In genomic region chr4:32472918-32473317, GRCh38 we compare ENCODE assay signal across 19 cellular contexts.
DNase-seq lines count a peak whose midpoint lies in the region; ATAC-seq, FAIRE-seq and TF ChIP-seq lines count a peak whose summit lies in the region.
"Had no signal": no experiment of that assay in that cellular context is flagged by ENCODE, and none has a peak within 500 bp of the region (broad histone marks: within the 10 kb centered on the region; RNA-seq: fewer than 3 reads in every experiment).

No MANE protein-coding gene starts in this region.

- peak; percentile 7 for DNase-seq in ELR (ENCODE audit: low read depth)
- DNase-seq in M059J (ENCODE audit: low read depth), result peak; percentile 1
- peak; percentile 13 for DNase-seq in bronchial epithelial cell (ENCODE audit: low read depth)
- DNase-seq in kidney epithelial cell (ENCODE audit: low read depth), result peak; percentile 4
- DNase-seq in midbrain (lab: John Stamatoyannopoulos, UW), result no peak
- DNase-seq in activated naive CD4-positive, alpha-beta T cell treated with Interleukin-2 at 50 U/mL for 16 hours, result no peak
- DNase-seq in HepG2 (ENCODE audit: low spot score), result no peak
- DNase-seq: DMS 273 treated with DMSO at 0.1 percent for 48 hours, GF-D8, HCEC 1CT, IMR-90, Karpas-422, MM.1S, NCI-H1092 treated with DMSO at 0.1 percent for 48 hours, NCI-H2029 treated with DMSO at 0.1 percent for 48 hours, NCI-H446 treated with DMSO at 0.1 percent for 48 hours, Peyer's patch, Right ventricle myocardium superior had no signal

- in situ Hi-C loops in HepG2 (cut with HindIII; ENCODE audit: extremely low pct_ligation_motif_present, low pct_unique_long_range_greater_than_20kb), result no loop called here

- no peak overlapping the region for H3K27ac ChIP-seq in HepG2 (ENCODE audit: extremely low read length, insufficient read depth, low read length)
- H3K27ac ChIP-seq: Peyer's patch had no signal

- TF ChIP-seq RAD21 in HepG2 (CRISPR knock-in tag; IDR thresholded peaks at IDR 0.05), result no peak

- H3K27me3 ChIP-seq in bronchial epithelial cell (ENCODE audit: control insufficient read depth, insufficient read depth, low read length), result no peaks in the 10 kb centered on the region
- H3K27me3 ChIP-seq in kidney epithelial cell (ENCODE audit: control insufficient read depth, insufficient read depth, low read length), result no peaks in the 10 kb centered on the region
- H3K27me3 ChIP-seq in HepG2 (ENCODE audit: control insufficient read depth in 1 of 2, insufficient read depth in 2 of 2, low read length in 2 of 2), result no peaks in the 10 kb centered on the region
- H3K27me3 ChIP-seq: Peyer's patch had no signal

- FAIRE-seq in bronchial epithelial cell (lab: Jason Lieb, UNC) (no peak), HepG2 (lab: Jason Lieb, UNC) (no peak)

- WGBS in HepG2 (ENCODE audit: low lambda C conversion rate), result 6% methylated on average over 2 of the region's 2 CpGs

- TF ChIP-seq POLR2A in HepG2 (IDR thresholded peaks at IDR 0.05; ENCODE audit: insufficient read depth in 1 of 2, low read depth in 2 of 2, low read length in 2 of 2), result no peak

- no TSS peak for BruUV-seq in HepG2 (replicated peaks; lab: Mats Ljungman, UMichigan)

- H3K36me3 ChIP-seq in bronchial epithelial cell (ENCODE audit: control insufficient read depth, insufficient read depth, low read length) (no peaks in the 10 kb centered on the region), kidney epithelial cell (ENCODE audit: control insufficient read depth, insufficient read depth, low read length) (no peaks in the 10 kb centered on the region), HepG2 (replicated peaks in 1 of 2; ENCODE audit: control insufficient read depth in 1 of 2, insufficient read depth in 2 of 2, low read length in 2 of 2) (no peaks in the 10 kb centered on the region)
- H3K36me3 ChIP-seq: Peyer's patch had no signal

- CTCF ChIA-PET in HepG2 (lab: Yijun Ruan, JAX; ENCODE audit: low intra/inter-chr PET ratio, low total read pairs), result no interaction called here

- no peak overlapping the region for H2AFZ ChIP-seq in HepG2 (ENCODE audit: low read length)

- no peak overlapping the region for H3K9ac ChIP-seq in HepG2 (ENCODE audit: insufficient read depth, low read depth, low read length)

- POLR2A ChIA-PET in HepG2 (lab: Yijun Ruan, JAX), result no interaction called here

- no peak for ATAC-seq in GM18858 (IDR thresholded peaks at IDR 0.05; ENCODE audit: unreplicated experiment)
- no peak for ATAC-seq in HepG2

- TF ChIP-seq EP300 in HepG2 (IDR thresholded peaks at IDR 0.05; ENCODE audit: low read depth in 2 of 2, low read length in 2 of 2), result no peak
- no peak for TF ChIP-seq EP300 in HepG2 (CRISPR knock-in tag; IDR thresholded peaks at IDR 0.05; ENCODE audit: borderline replicate concordance)

- H3K4me3 ChIP-seq in bronchial epithelial cell (ENCODE audit: low read depth, low read length) (no peak overlapping the region), kidney epithelial cell (ENCODE audit: low read depth, low read length) (no peak overlapping the region), HepG2 (replicated peaks in 1 of 3; ENCODE audit: insufficient read depth in 1 of 3, low read depth in 2 of 3, low read length in 3 of 3) (no peak overlapping the region)
- H3K4me3 ChIP-seq: Peyer's patch had no signal

- intact Hi-C loops in HepG2 (cut with micrococcal nuclease; ENCODE audit: unreplicated experiment), result no loop called here

- H3K79me2 ChIP-seq in HepG2 (ENCODE audit: insufficient read depth, low read length), result no peaks in the 10 kb centered on the region

- H4K20me1 ChIP-seq in HepG2 (ENCODE audit: insufficient read depth, low read length), result no peaks in the 10 kb centered on the region

- H3K4me1 ChIP-seq in HepG2 (ENCODE audit: insufficient read depth, low read length), result no peaks in the 10 kb centered on the region
- H3K4me1 ChIP-seq: Peyer's patch had no signal

- no peak overlapping the region for H3K4me2 ChIP-seq in HepG2 (ENCODE audit: low read depth, low read length)

- H3K9me3 ChIP-seq in HepG2 (ENCODE audit: low read length), result no peaks in the 10 kb centered on the region
- H3K9me3 ChIP-seq: Peyer's patch had no signal

- no peak for TF ChIP-seq CTCF in bronchial epithelial cell (IDR thresholded peaks at IDR 0.05; ENCODE audit: insufficient read depth, low read length, severe bottlenecking)
- no peak for TF ChIP-seq CTCF in kidney epithelial cell (IDR thresholded peaks at IDR 0.05; ENCODE audit: insufficient read depth, low read length, poor library complexity, severe bottlenecking)
- no peak for TF ChIP-seq CTCF in HepG2 (CRISPR knock-in tag; IDR thresholded peaks at IDR 0.05)

TF ChIP-seq in HepG2, 621 proteins besides CTCF, POLR2A, EP300 and RAD21:
- TF ChIP-seq ZNF670 (CRISPR knock-in tag; IDR thresholded peaks at IDR 0.05; ENCODE audit: borderline replicate concordance), result no peak
- TF ChIP-seq ZSCAN30 (CRISPR knock-in tag; IDR thresholded peaks at IDR 0.05), result no peak
- TF ChIP-seq MAFG (CRISPR knock-in tag; IDR thresholded peaks at IDR 0.05), result no peak
- TF ChIP-seq ZNF30 (CRISPR knock-in tag; IDR thresholded peaks at IDR 0.05), result no peak
- no peak for TF ChIP-seq ARID2 (CRISPR knock-in tag; IDR thresholded peaks at IDR 0.05; ENCODE audit: borderline replicate concordance)

Comparison
In these comparisons a context has a peak if more than half of its experiments do, and no peak if none do; other contexts are left out.
1. DNase-seq: peak in ELR (single experiment), M059J (single experiment), bronchial epithelial cell (single experiment) and kidney epithelial cell (single experiment); none in midbrain (single experiment), activated naive CD4-positive, alpha-beta T cell treated with Interleukin-2 at 50 U/mL for 16 hours (single experiment) and HepG2 (single experiment).